23 cellular contexts compared by ENCODE assay signal in genomic region chr3:117404756-117405155, GRCh38.
DNase-seq lines count a peak whose midpoint lies in the region; ATAC-seq and TF ChIP-seq lines count a peak whose summit lies in the region.
"Had no signal": no experiment of that assay in that cellular context is flagged by ENCODE, and none has a peak within 500 bp of the region (broad histone marks: within the 10 kb centered on the region; RNA-seq: fewer than 3 reads in every experiment).

No MANE protein-coding gene starts in this region.

- no peaks in the 10 kb centered on the region for H3K27me3 ChIP-seq in body of pancreas
- no peaks in the 10 kb centered on the region for H3K27me3 ChIP-seq in BE2C
- no peaks in the 10 kb centered on the region for H3K27me3 ChIP-seq in esophagus muscularis mucosa

- no peaks in the 10 kb centered on the region for H3K36me3 ChIP-seq in body of pancreas (replicated peaks in 1 of 2; ENCODE audit: insufficient read depth in 1 of 2, low read depth in 2 of 2)
- H3K36me3 ChIP-seq in BE2C: no peaks in the 10 kb centered on the region
- no peaks in the 10 kb centered on the region for H3K36me3 ChIP-seq in esophagus muscularis mucosa
- H3K36me3 ChIP-seq: HAP-1, lower lobe of right lung had no signal

- WGBS in body of pancreas, 2 donors: 12 to 17% methylated on average over 2 of the region's 2 CpGs
- 69% methylated on average over 2 of the region's 2 CpGs for WGBS in esophagus muscularis mucosa

- TF ChIP-seq CTCF in body of pancreas (IDR thresholded peaks at IDR 0.05) (no peak), BE2C (IDR thresholded peaks at IDR 0.05; ENCODE audit: low read depth, low read length) (no peak), esophagus muscularis mucosa (IDR thresholded peaks at IDR 0.05) (no peak)

- no peak for TF ChIP-seq EP300 in esophagus muscularis mucosa (IDR thresholded peaks at IDR 0.05)

- H3K9me3 ChIP-seq in body of pancreas (no peaks in the 10 kb centered on the region), BE2C (no peaks in the 10 kb centered on the region), esophagus muscularis mucosa (no peaks in the 10 kb centered on the region)
- H3K9me3 ChIP-seq: HAP-1, lower lobe of right lung, psoas muscle, SK-N-SH had no signal

- H3K4me3 ChIP-seq in body of pancreas (no peak overlapping the region), BE2C (ENCODE audit: low read depth, low read length) (no peak overlapping the region), esophagus muscularis mucosa (no peak overlapping the region)
- H3K4me3 ChIP-seq: HAP-1, lower lobe of right lung, psoas muscle, skin epidermis had no signal

- H3K27ac ChIP-seq in body of pancreas (peak overlapping the region in 2 of 4 donors; percentile 2 to 32), esophagus muscularis mucosa (replicated peaks in 1 of 4) (no peak overlapping the region)
- H3K27ac ChIP-seq: lower lobe of right lung, psoas muscle, skin epidermis had no signal

- DNase-seq in DMS53 (lab: John Stamatoyannopoulos, UW): peak; percentile 85
- peak; percentile 90 for DNase-seq in NCI-H1092 treated with DMSO at 0.1 percent for 48 hours (lab: John Stamatoyannopoulos, UW)
- DNase-seq in NCI-H345 treated with DMSO at 0.1 percent for 48 hours (lab: John Stamatoyannopoulos, UW; ENCODE audit: unreplicated experiment): peak; percentile 41
- no peak for DNase-seq in body of pancreas
- DNase-seq in BE2C: no peak
- no peak for DNase-seq in GM19240 (ENCODE audit: insufficient read length, low spot score)
- no peak for DNase-seq in esophagus muscularis mucosa (ENCODE audit: extremely low spot score)
- DNase-seq: activated B cell treated with CpG ODN at 0.5 μM for 24 hours; activated CD8-positive, alpha-beta memory T cell treated with anti-CD3 and anti-CD28 coated beads for 24 hours; activated naive CD4-positive, alpha-beta T cell treated with anti-CD3 and anti-CD28 coated beads for 36 hours; activated T-cell treated with anti-CD3 and anti-CD28 coated beads, Interleukin-2, amount 50 U/mL, for 48 hours; aorta; CD8-positive, alpha-beta T cell; erythroblast; lower lobe of right lung; NCI-H1694 treated with DMSO at 0.1 percent for 48 hours; psoas muscle; SK-N-SH; stimulated activated CD4-positive, alpha-beta T cell treated with anti-CD3 and anti-CD28 coated beads, Interleukin-2, amount 100 ng/mL, for 24 hours; stimulated activated naive CD4-positive, alpha-beta T cell had no signal

- TF ChIP-seq POLR2A in body of pancreas (IDR thresholded peaks at IDR 0.05) (no peak), esophagus muscularis mucosa (IDR thresholded peaks at IDR 0.05; ENCODE audit: low read depth) (no peak)

- intact Hi-C loops in body of pancreas (cut with DNase I) (no loop called here), esophagus muscularis mucosa (cut with DNase I) (no loop called here)

- peak; percentile 39 for ATAC-seq in body of pancreas
- no peak for ATAC-seq in GM19452 (IDR thresholded peaks at IDR 0.05; ENCODE audit: unreplicated experiment)
- ATAC-seq: CD8-positive, alpha-beta T cell; lower lobe of right lung; psoas muscle had no signal

- H3K4me1 ChIP-seq in body of pancreas: peaks cover 36% of the 10 kb centered on the region
- peaks cover 11% of the 10 kb centered on the region for H3K4me1 ChIP-seq in BE2C
- no peaks in the 10 kb centered on the region for H3K4me1 ChIP-seq in esophagus muscularis mucosa
- H3K4me1 ChIP-seq: psoas muscle had no signal

Comparison
In these comparisons a context has a peak if more than half of its experiments do, and no peak if none do; other contexts are left out.
1. DNase-seq: peak in DMS53 (single experiment), NCI-H1092 treated with DMSO at 0.1 percent for 48 hours (single experiment) and NCI-H345 treated with DMSO at 0.1 percent for 48 hours (single experiment); none in body of pancreas (0 of 4), BE2C (single experiment), GM19240 (single experiment) and esophagus muscularis mucosa (single experiment).